Comparison of ENCODE assay signal across 8 cellular contexts in the genomic region with DNA sequence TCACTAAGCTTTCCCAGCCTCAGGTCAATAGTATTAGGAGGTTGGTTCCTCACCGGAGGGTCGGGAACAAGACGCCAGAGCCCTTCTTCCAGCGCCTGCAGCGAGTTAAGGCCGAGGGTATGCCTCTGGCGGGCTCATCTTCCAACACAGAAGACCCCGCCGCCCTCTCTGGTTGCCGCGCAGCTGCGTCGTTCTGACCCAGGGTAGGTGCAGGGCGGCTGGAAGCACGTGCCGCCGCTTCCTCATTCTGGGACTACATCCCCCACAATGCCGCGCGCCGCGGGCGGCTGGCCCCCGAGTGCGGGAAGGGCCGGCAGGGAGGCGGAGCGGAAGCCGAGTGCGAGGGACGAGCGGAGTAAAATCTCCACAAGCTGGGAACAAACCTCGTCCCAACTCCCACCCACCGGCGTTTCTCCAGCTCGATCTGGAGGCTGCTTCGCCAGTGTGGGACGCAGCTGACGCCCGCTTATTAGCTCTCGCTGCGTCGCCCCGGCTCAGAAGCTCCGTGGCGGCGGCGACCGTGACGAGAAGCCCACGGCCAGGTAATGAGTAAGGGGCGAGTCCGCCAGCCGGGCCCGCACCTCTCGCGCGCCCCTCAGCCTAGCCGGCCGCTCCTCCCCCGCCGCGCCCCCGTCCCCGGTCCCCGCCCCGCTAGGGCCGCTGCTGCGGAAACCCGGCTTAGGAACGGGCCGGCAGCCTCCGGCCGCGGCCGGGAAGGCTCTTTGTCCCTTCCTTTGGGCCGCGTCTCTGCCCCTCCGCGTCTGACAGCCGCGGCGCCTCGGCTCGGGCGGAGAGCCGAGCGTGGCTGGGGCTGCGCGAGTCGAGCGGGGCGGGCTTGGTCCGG. TPM values are rescaled to one million over a fixed set of nuclear protein-coding genes. Genes with fewer than 3 reads are reported as not detected.
DNase-seq lines count a peak whose midpoint lies in the region; ATAC-seq lines count a peak whose summit lies in the region.

CCDC126 (plus strand) TSS at position 319 of the 844 bp plus-strand sequence. CDS start 13,934 bp downstream, outside the sequence.

- peak; percentile 52 for ATAC-seq in GM21360 (IDR thresholded peaks at IDR 0.05; ENCODE audit: unreplicated experiment)

- DNase-seq in COR-L47 (lab: John Stamatoyannopoulos, UW) = peak; percentile 88
- DNase-seq in HT-29 (ENCODE audit: low spot score) = peak; percentile 94
- DNase-seq in NOMO-1 treated with DMSO at 0.1 percent for 48 hours (lab: John Stamatoyannopoulos, UW; ENCODE audit: unreplicated experiment) = peak; percentile 76
- DNase-seq in activated CD8-positive, alpha-beta memory T cell treated with anti-CD3 and anti-CD28 coated beads, Interleukin-2, amount 50 U/mL, for 48 hours = peak; percentile 92
- peak; percentile 90 for DNase-seq in epidermal melanocyte (ENCODE audit: insufficient read length, low spot score)
- DNase-seq in middle frontal gyrus (ENCODE audit: extremely low spot score, low spot score) = peak; percentile 84
- peak; percentile 62 to 65 for DNase-seq in stimulated activated CD8-positive, alpha-beta memory T cell treated with anti-CD3 and anti-CD28 coated beads, Interleukin-2, amount 100 ng/mL, for 1 hour (ENCODE audit: low read depth in 2 of 2)

RNA-seq across cellular contexts. Expression of gene CCDC126, which starts in this region (rescaled TPM):
- 2.4 and 8.7 TPM in 2 replicates for total RNA-seq in HT-29 (2014; rRNA removed; shearing (Covaris generic))

Comparison
In these comparisons a context has a peak if more than half of its experiments do, and no peak if none do; other contexts are left out.
1. Peak in every context shown above with its lines: DNase-seq and ATAC-seq.